ENCODE assay signal across 8 cellular contexts in genomic region chr10:89392974-89393373, GRCh38. TPM values are rescaled to one million over a fixed set of nuclear protein-coding genes. Genes with fewer than 3 reads are reported as not detected.
DNase-seq lines count a peak whose midpoint lies in the region; ATAC-seq and TF ChIP-seq lines count a peak whose summit lies in the region.

No MANE protein-coding gene starts in this region.

- TF ChIP-seq RAD21 in liver (IDR thresholded peaks at IDR 0.05): no peak

- H3K27me3 ChIP-seq in MM.1S (replicated peaks; ENCODE audit: insufficient read depth, low read length) (no peaks in the 10 kb centered on the region), liver (ENCODE audit: control insufficient read depth in 4 of 4, insufficient read depth in 4 of 4, low read length in 3 of 4) (no peaks in the 10 kb centered on the region), thymus (ENCODE audit: control insufficient read depth, insufficient read depth) (no peaks in the 10 kb centered on the region)

- no peaks in the 10 kb centered on the region for H3K36me3 ChIP-seq in MM.1S (replicated peaks; ENCODE audit: insufficient read depth, low read length)
- H3K36me3 ChIP-seq in liver (ENCODE audit: control insufficient read depth in 4 of 4, insufficient read depth in 3 of 4, low read depth in 1 of 4, low read length in 3 of 4): no peaks in the 10 kb centered on the region
- no peaks in the 10 kb centered on the region for H3K36me3 ChIP-seq in thymus (ENCODE audit: control insufficient read depth, insufficient read depth)

- H3K79me2 ChIP-seq in MM.1S (ENCODE audit: low read length): no peaks in the 10 kb centered on the region

- WGBS in liver: 12% methylated on average over 2 of the region's 2 CpGs
- WGBS in thymus: 55% methylated on average over 2 of the region's 2 CpGs

- H3K9ac ChIP-seq in MM.1S (ENCODE audit: low read length) (no peak overlapping the region), liver (ENCODE audit: low read depth in 1 of 2, low read length in 2 of 2) (peak overlapping the region; percentile 77 to 84)

- no peaks in the 10 kb centered on the region for H4K20me1 ChIP-seq in MM.1S (ENCODE audit: insufficient read depth, low read length)

- DNase-seq in A172 (ENCODE audit: low spot score) (peak; percentile 31), MM.1S (peak; percentile 82), cardiac fibroblast (ENCODE audit: low read depth in 2 of 2) (peak; percentile 79 to 82), SHP77 (lab: John Stamatoyannopoulos, UW) (no peak), GM20000 (ENCODE audit: low spot score) (no peak)

- H3F3A ChIP-seq in MM.1S (ENCODE audit: insufficient read depth, low read length): peaks cover 28% of the 10 kb centered on the region

- H3K9me3 ChIP-seq in MM.1S (replicated peaks; ENCODE audit: insufficient read depth, low read length) (no peaks in the 10 kb centered on the region), liver (ENCODE audit: control insufficient read depth in 4 of 4, low read length in 3 of 4) (no peaks in the 10 kb centered on the region), thymus (ENCODE audit: control insufficient read depth) (no peaks in the 10 kb centered on the region)

- H3K4me1 ChIP-seq in MM.1S (ENCODE audit: low read length) (peaks cover 23% of the 10 kb centered on the region), liver (ENCODE audit: control insufficient read depth in 4 of 4, insufficient read depth in 4 of 4, low read length in 3 of 4) (peaks cover 3 to 39% (median 16%) of the 10 kb centered on the region in 4 donors), thymus (ENCODE audit: control insufficient read depth, insufficient read depth, low read length) (peaks cover 7% of the 10 kb centered on the region)

- peak overlapping the region; percentile 76 for H3K4me2 ChIP-seq in MM.1S (ENCODE audit: low read depth, low read length)

- H3K9me2 ChIP-seq in MM.1S (replicated peaks; ENCODE audit: insufficient read depth, low read length): no peaks in the 10 kb centered on the region

- H3K27ac ChIP-seq in MM.1S (ENCODE audit: low read length) (peak overlapping the region; percentile 78; the same call in 1 of the 2 replicates), liver (ENCODE audit: low read depth in 1 of 2, low read length in 2 of 2) (peak overlapping the region; percentile 90 to 95), thymus (ENCODE audit: low read depth) (peak overlapping the region; percentile 70)

- H3K4me3 ChIP-seq in MM.1S (ENCODE audit: low read length) (peak overlapping the region; percentile 35), cardiac fibroblast (replicated peaks in 1 of 2; ENCODE audit: low read depth in 2 of 2, low read length in 2 of 2) (peak overlapping the region; percentile 42 to 69), liver (ENCODE audit: low read depth in 1 of 3, low read length in 3 of 3) (peak overlapping the region; percentile 62 to 83 (median 83)), thymus (ENCODE audit: low read length) (peak overlapping the region; percentile 53)

- TF ChIP-seq CTCF in MM.1S (IDR thresholded peaks at IDR 0.05; ENCODE audit: low read length) (no peak), cardiac fibroblast (IDR thresholded peaks at IDR 0.05; ENCODE audit: low read depth, low read length) (no peak), liver (IDR thresholded peaks at IDR 0.05; ENCODE audit: low read depth, low read length, missing input control) (no peak), GM20000 (IDR thresholded peaks at IDR 0.05; ENCODE audit: extremely low read depth, missing control alignments) (no peak)

- ATAC-seq in GM18870 (IDR thresholded peaks at IDR 0.05; ENCODE audit: unreplicated experiment): peak; percentile 32

- no peak overlapping the region for H2AFZ ChIP-seq in MM.1S (ENCODE audit: low read length)

TF ChIP-seq in liver, 16 proteins besides CTCF, POLR2A, EP300 and RAD21:
- TF ChIP-seq HNF4A (conservative IDR thresholded peaks at IDR 0.05): peak in 1 of 2 donors; percentile 24
- no peak for TF ChIP-seq EGR1 (IDR thresholded peaks at IDR 0.05; ENCODE audit: low read depth in 2 of 2)

RNA-seq across cellular contexts. Expression of gene IFIT1, which starts 0.6 kb away (rescaled TPM):
- 21.2 and 22.9 TPM in 2 replicates for total RNA-seq in A172 (2014; rRNA removed; shearing (Covaris generic))
- 10 to 100 TPM; 11.4 to 11.8 TPM for total RNA-seq in liver
- polyA plus RNA-seq in liver (10 to 100 TPM in 1 of 2 donors, 1 to 10 TPM in 1; 8.1 to 17.5 TPM), thymus (43.4 TPM)

RNA-seq across cellular contexts. Expression of gene IFIT1B, which starts 15.1 kb away (rescaled TPM):
- total RNA-seq in A172 (2014; rRNA removed; shearing (Covaris generic)): not detected in 2 replicates
- total RNA-seq in liver: 10 to 100 TPM in 1 of 2 donors, not detected in 1; 13.3 TPM
- polyA plus RNA-seq in liver: under 1 TPM in 1 of 2 donors, not detected in 1; 0.15 TPM
- 0.07 TPM for polyA plus RNA-seq in thymus

RNA-seq across cellular contexts. Expression of gene IFIT5, which starts 21.4 kb away (rescaled TPM):
- total RNA-seq in A172 (2014; rRNA removed; shearing (Covaris generic)): 35.5 and 38.5 TPM in 2 replicates
- total RNA-seq in liver: 10 to 100 TPM in 1 of 2 donors, 1 to 10 TPM in 1; 5.0 to 10.7 TPM
- 1 to 10 TPM; 6.2 to 7.3 TPM for polyA plus RNA-seq in liver
- 17.4 TPM for polyA plus RNA-seq in thymus

Comparison
In these comparisons a context has a peak if more than half of its experiments do, and no peak if none do; other contexts are left out.
1. DNase-seq: peak in A172 (single experiment), MM.1S (single experiment) and cardiac fibroblast (2 of 2); none in SHP77 (0 of 2) and GM20000 (single experiment).
2. Peak in every context shown above with its lines, with median percentiles within 50 percentile points of each other: H3K27ac ChIP-seq and H3K4me3 ChIP-seq.